In the genomic region with DNA sequence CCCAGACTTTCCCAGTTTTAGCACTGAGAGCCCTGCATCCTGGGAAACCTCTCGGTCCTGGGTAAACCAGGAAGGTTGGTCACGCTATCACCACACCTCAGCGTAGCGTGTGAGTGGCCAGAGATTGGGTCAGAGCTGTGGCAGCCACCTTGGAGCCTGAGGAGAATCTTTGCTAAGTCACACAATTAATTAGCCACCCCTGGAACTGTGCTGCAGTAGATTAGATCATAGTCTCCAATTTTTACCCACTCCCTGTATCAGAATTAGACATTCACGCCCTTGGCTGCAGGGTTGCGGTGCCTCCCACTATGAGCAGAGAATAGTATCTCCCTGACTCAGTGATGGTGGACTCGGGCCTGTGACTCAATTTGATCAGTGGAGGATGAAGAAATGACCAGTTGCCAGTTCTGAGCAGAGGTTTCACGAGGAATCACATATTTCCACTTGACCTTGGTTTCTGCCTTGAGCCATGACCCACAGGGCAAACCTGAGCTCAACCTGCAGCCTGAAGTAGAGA, we compare ENCODE assay signal across 14 cellular contexts. TPM values are rescaled to one million over a fixed set of nuclear protein-coding genes. Genes with fewer than 3 reads are reported as not detected.
DNase-seq lines count a peak whose midpoint lies in the region; ATAC-seq and TF ChIP-seq lines count a peak whose summit lies in the region.
"Had no signal": no experiment of that assay in that cellular context is flagged by ENCODE, and none has a peak within 500 bp of the region (broad histone marks: within the 10 kb centered on the region; RNA-seq: fewer than 3 reads in every experiment).

No MANE protein-coding gene starts in this region.

- intact Hi-C loops in spleen (cut with DNase I; ENCODE audit: low total_unique reads) (no loop called here), body of pancreas (cut with DNase I) (no loop called here)

- ATAC-seq in gastroesophageal sphincter = peak; percentile 78
- ATAC-seq in GM19467 (IDR thresholded peaks at IDR 0.05; ENCODE audit: unreplicated experiment) = no peak
- ATAC-seq in body of pancreas = no peak

- H3K36me3 ChIP-seq in gastroesophageal sphincter (no peaks in the 10 kb centered on the region), spleen (no peaks in the 10 kb centered on the region), body of pancreas (replicated peaks in 1 of 2; ENCODE audit: insufficient read depth in 1 of 2, low read depth in 2 of 2) (no peaks in the 10 kb centered on the region)

- H3K36me3 Mint-ChIP-seq in T-helper 1 cell treated with Interleukin-12 subunit alpha and Interleukin-12 subunit beta and Interleukin-4 antibody, amounts not matched to agents 30 μg/mL and 1 μg/mL, for 36 hours (ENCODE audit: low read depth) = peaks cover 20% of the 10 kb centered on the region

- no peak for TF ChIP-seq EP300 in gastroesophageal sphincter (IDR thresholded peaks at IDR 0.05)

- peak overlapping the region in 3 of 4 donors; percentile 80 to 93 (median 88) for H3K27ac ChIP-seq in gastroesophageal sphincter
- H3K27ac ChIP-seq in spleen = no peak overlapping the region
- H3K27ac ChIP-seq in body of pancreas = no peak overlapping the region
- H3K27ac ChIP-seq: 22Rv1 had no signal

- TF ChIP-seq CTCF in gastroesophageal sphincter (IDR thresholded peaks at IDR 0.05) (no peak), spleen (IDR thresholded peaks at IDR 0.05 in 8 of 11, conservative IDR thresholded peaks at IDR 0.05 in 3 of 11) (no peak), body of pancreas (IDR thresholded peaks at IDR 0.05) (no peak)

- H3K9me3 ChIP-seq in gastroesophageal sphincter (no peaks in the 10 kb centered on the region), spleen (peaks cover 0 to 9% (median 0%) of the 10 kb centered on the region in 8 donors), body of pancreas (no peaks in the 10 kb centered on the region)

- H3K27me3 ChIP-seq in gastroesophageal sphincter = peaks cover 4% of the 10 kb centered on the region
- peaks cover 0 to 33% (median 12%) of the 10 kb centered on the region in 7 donors for H3K27me3 ChIP-seq in spleen (replicated peaks in 1 of 7)
- H3K27me3 ChIP-seq in body of pancreas = no peaks in the 10 kb centered on the region

- H3K4me1 Mint-ChIP-seq in T-helper 1 cell treated with Interleukin-12 subunit alpha and Interleukin-12 subunit beta and Interleukin-4 antibody, amounts not matched to agents 30 μg/mL and 1 μg/mL, for 36 hours (ENCODE audit: low read depth) = peaks cover 55% of the 10 kb centered on the region

- H3K4me1 ChIP-seq in gastroesophageal sphincter (peaks cover 0 to 47% (median 7%) of the 10 kb centered on the region in 3 donors), spleen (peaks cover 0 to 4% (median 0%) of the 10 kb centered on the region in 6 donors), body of pancreas (no peaks in the 10 kb centered on the region)

- WGBS in gastroesophageal sphincter (ENCODE audit: low coverage in 1 of 2), 2 donors = 73 to 74% methylated on average over 3 to 6 of the region's 8 CpGs
- 86 to 93% (median 89%) methylated on average over 4 to 8 of the region's 8 CpGs for WGBS in spleen, 5 donors
- 85% methylated on average over 8 of the region's 8 CpGs for WGBS in body of pancreas, 2 donors

- TF ChIP-seq POLR2A in gastroesophageal sphincter (IDR thresholded peaks at IDR 0.05) (no peak), spleen (IDR thresholded peaks at IDR 0.05) (no peak), body of pancreas (IDR thresholded peaks at IDR 0.05) (no peak)

- peak overlapping the region; percentile 34 for H3K27ac Mint-ChIP-seq in T-helper 1 cell treated with Interleukin-12 subunit alpha and Interleukin-12 subunit beta and Interleukin-4 antibody, amounts not matched to agents 30 μg/mL and 1 μg/mL, for 36 hours
- H3K27ac Mint-ChIP-seq: activated B cell treated with CpG ODN at 0.5 μM for 24 hours had no signal

- peaks cover 32% of the 10 kb centered on the region for H3K27me3 Mint-ChIP-seq in T-helper 1 cell treated with Interleukin-12 subunit alpha and Interleukin-12 subunit beta and Interleukin-4 antibody, amounts not matched to agents 30 μg/mL and 1 μg/mL, for 36 hours (ENCODE audit: low read depth)

- no peak overlapping the region for H3K4me3 ChIP-seq in gastroesophageal sphincter
- no peak overlapping the region for H3K4me3 ChIP-seq in spleen
- no peak overlapping the region for H3K4me3 ChIP-seq in body of pancreas

- DNase-seq in T-helper 1 cell (no peak), RPMI7951 (ENCODE audit: low read depth) (peak; percentile 33), spleen (peak; percentile 2), AML-193 (lab: John Stamatoyannopoulos, UW) (no peak), body of pancreas (no peak)
- DNase-seq: activated B cell treated with CpG ODN at 0.5 μM for 24 hours; activated naive CD4-positive, alpha-beta T cell treated with Interleukin-2 at 50 U/mL for 16 hours; NCI-H1694 treated with DMSO at 0.1 percent for 48 hours; retina; SHP77 treated with DMSO at 0.1 percent for 48 hours had no signal

- no peak overlapping the region for H3K4me3 Mint-ChIP-seq in T-helper 1 cell treated with Interleukin-12 subunit alpha and Interleukin-12 subunit beta and Interleukin-4 antibody, amounts not matched to agents 30 μg/mL and 1 μg/mL, for 36 hours
- H3K4me3 Mint-ChIP-seq: activated B cell treated with CpG ODN at 0.5 μM for 24 hours had no signal

- H3K9me3 Mint-ChIP-seq in T-helper 1 cell treated with Interleukin-12 subunit alpha and Interleukin-12 subunit beta and Interleukin-4 antibody, amounts not matched to agents 30 μg/mL and 1 μg/mL, for 36 hours = peaks cover 8% of the 10 kb centered on the region

RNA-seq across cellular contexts. Expression of gene PTGIS, which starts 6.0 kb away (rescaled TPM):
- under 0.01 and 0.24 TPM in 2 replicates for total RNA-seq in RPMI7951 (2014; rRNA removed; shearing (Covaris generic))
- total RNA-seq in gastroesophageal sphincter (100 to 1,000 TPM in 3 of 4 donors, 10 to 100 TPM in 1; 75.3 to 169 (median 137) TPM), spleen (1 to 10 TPM in 3 of 7 donors, under 1 TPM in 4; 0.34 to 1.6 (median 0.98) TPM), body of pancreas (10 to 100 TPM in 1 of 2 donors, 1 to 10 TPM in 1; 9.9 to 10.9 TPM)
- polyA plus RNA-seq in spleen = 1 to 10 TPM in 1 of 3 donors, under 1 TPM in 2; 0.15 to 1.5 (median 0.86) TPM
- total RNA-seq: activated B cell treated with CpG ODN at 0.5 μM for 24 hours had no signal

Comparison
In these comparisons a context has a peak if more than half of its experiments do, and no peak if none do; other contexts are left out.
1. DNase-seq: peak in RPMI7951 (single experiment) and spleen (single experiment); none in T-helper 1 cell (0 of 5), AML-193 (0 of 2) and body of pancreas (0 of 4).
2. H3K27ac ChIP-seq: peak in gastroesophageal sphincter (3 of 4); none in spleen (0 of 8) and body of pancreas (0 of 4).
3. RNA of gene PTGIS, which starts 6.0 kb away (total RNA-seq): 75.3 to 169 TPM in gastroesophageal sphincter; 9.9 to 10.9 TPM in body of pancreas, 0.34 to 1.6 TPM in spleen and under 0.01 to 0.24 TPM in RPMI7951; every median in the first group is over 4 times any median in the second.